16 cellular contexts compared by ENCODE assay signal in genomic region chr7:84022009-84022408, GRCh38.
DNase-seq lines count a peak whose midpoint lies in the region; ATAC-seq, FAIRE-seq and TF ChIP-seq lines count a peak whose summit lies in the region.
"Had no signal": no experiment of that assay in that cellular context is flagged by ENCODE, and none has a peak within 500 bp of the region (broad histone marks: within the 10 kb centered on the region; RNA-seq: fewer than 3 reads in every experiment).

No MANE protein-coding gene starts in this region.

- no TSS peak for BruUV-seq in HepG2 (replicated peaks; lab: Mats Ljungman, UMichigan)
- BruUV-seq in PC-9 (replicated peaks; lab: Mats Ljungman, UMichigan), result no TSS peak

- H3K9me2 ChIP-seq in PC-9 (ENCODE audit: insufficient read depth), result no peaks in the 10 kb centered on the region

- H3K79me2 ChIP-seq in HepG2 (ENCODE audit: insufficient read depth, low read length), result no peaks in the 10 kb centered on the region
- H3K79me2 ChIP-seq in PC-9 (ENCODE audit: low read depth), result no peaks in the 10 kb centered on the region

- H3K9me3 Mint-ChIP-seq in mesothelial cell of epicardium, result peaks cover 4% of the 10 kb centered on the region
- no peaks in the 10 kb centered on the region for H3K9me3 Mint-ChIP-seq in glutamatergic neuron (ENCODE audit: unreplicated experiment)

- peaks cover 33% of the 10 kb centered on the region for H3F3A ChIP-seq in PC-9 (ENCODE audit: insufficient read depth, low read depth)

- no peak for DNase-seq in HepG2 (ENCODE audit: low spot score)
- DNase-seq in right lobe of liver, result no peak
- DNase-seq in PC-9, result no peak
- no peak for DNase-seq in mesothelial cell of epicardium (ENCODE audit: low spot score in 2 of 2, unreplicated experiment in 2 of 2)
- no peak for DNase-seq in KG1 (lab: John Stamatoyannopoulos, UW)
- no peak for DNase-seq in HuH-7 (ENCODE audit: low spot score)
- DNase-seq in glutamatergic neuron, result no peak
- DNase-seq: CD4-positive, alpha-beta memory T cell; DND-41; GDM1 had no signal

- H3K4me3 ChIP-seq in HepG2 (replicated peaks in 1 of 3; ENCODE audit: insufficient read depth in 1 of 3, low read depth in 2 of 3, low read length in 3 of 3) (no peak overlapping the region), right lobe of liver (no peak overlapping the region), PC-9 (0 out of 2 replicates have a peak overlapping the region, but pooled peaks have one; percentile 10)

- no peak for FAIRE-seq in HepG2 (lab: Jason Lieb, UNC)
- FAIRE-seq: A204.1, GM12892 had no signal

- H3K9ac ChIP-seq in HepG2 (ENCODE audit: insufficient read depth, low read depth, low read length), result no peak overlapping the region

- H3K9me3 ChIP-seq in HepG2 (ENCODE audit: low read length), result no peaks in the 10 kb centered on the region
- H3K9me3 ChIP-seq in right lobe of liver, result no peaks in the 10 kb centered on the region
- H3K9me3 ChIP-seq in PC-9 (ENCODE audit: insufficient read depth, low read depth), result no peaks in the 10 kb centered on the region
- H3K9me3 ChIP-seq: BE2C had no signal

- no peak for TF ChIP-seq CTCF in HepG2 (CRISPR knock-in tag; IDR thresholded peaks at IDR 0.05)
- no peak for TF ChIP-seq CTCF in right lobe of liver (IDR thresholded peaks at IDR 0.05)
- no peak for TF ChIP-seq CTCF in PC-9 (conservative IDR thresholded peaks at IDR 0.05)
- no peak for TF ChIP-seq CTCF in mesothelial cell of epicardium (IDR thresholded peaks at IDR 0.05; ENCODE audit: unreplicated experiment)
- TF ChIP-seq CTCF in glutamatergic neuron (IDR thresholded peaks at IDR 0.05; ENCODE audit: partially characterized antibody, unreplicated experiment), result no peak

- H3K4me1 Mint-ChIP-seq in mesothelial cell of epicardium (peaks cover 27% of the 10 kb centered on the region), glutamatergic neuron (ENCODE audit: low read depth, unreplicated experiment) (peaks cover 13% of the 10 kb centered on the region)
- H3K4me1 Mint-ChIP-seq: IgD-negative memory B cell had no signal

- H3K4me3 Mint-ChIP-seq in mesothelial cell of epicardium (no peak overlapping the region), glutamatergic neuron (ENCODE audit: unreplicated experiment) (no peak overlapping the region)
- H3K4me3 Mint-ChIP-seq: CD4-positive, alpha-beta memory T cell; IgD-negative memory B cell had no signal

- ATAC-seq in HepG2 (no peak), right lobe of liver (no peak)

- TF ChIP-seq POLR2A in HepG2 (IDR thresholded peaks at IDR 0.05; ENCODE audit: insufficient read depth in 1 of 2, low read depth in 2 of 2, low read length in 2 of 2) (no peak), right lobe of liver (IDR thresholded peaks at IDR 0.05) (no peak)

- 95% methylated on average over 2 of the region's 2 CpGs for WGBS in HepG2 (ENCODE audit: low lambda C conversion rate)
- WGBS in right lobe of liver (ENCODE audit: insufficient coverage, low coverage, low lambda C conversion rate, missing lambda C conversion rate), result 65% methylated on average over 2 of the region's 2 CpGs

- TF ChIP-seq RAD21 in HepG2 (CRISPR knock-in tag; IDR thresholded peaks at IDR 0.05), result no peak

- peaks cover 25% of the 10 kb centered on the region for H3K4me1 ChIP-seq in HepG2 (ENCODE audit: insufficient read depth, low read length)
- H3K4me1 ChIP-seq in right lobe of liver, result no peaks in the 10 kb centered on the region
- H3K4me1 ChIP-seq in PC-9 (replicated peaks; ENCODE audit: insufficient read depth), result peaks cover 42% of the 10 kb centered on the region

- H4K20me1 ChIP-seq in HepG2 (ENCODE audit: insufficient read depth, low read length), result no peaks in the 10 kb centered on the region
- H4K20me1 ChIP-seq in PC-9 (ENCODE audit: insufficient read depth), result no peaks in the 10 kb centered on the region

- intact Hi-C loops in HepG2 (cut with micrococcal nuclease; ENCODE audit: unreplicated experiment) (no loop called here), right lobe of liver (cut with DNase I) (no loop called here), PC-9 (cut with micrococcal nuclease; ENCODE audit: unreplicated experiment) (no loop called here)

- H3K27me3 Mint-ChIP-seq in mesothelial cell of epicardium (ENCODE audit: low read depth) (no peaks in the 10 kb centered on the region), glutamatergic neuron (ENCODE audit: unreplicated experiment) (no peaks in the 10 kb centered on the region)
- H3K27me3 Mint-ChIP-seq: CD4-positive, alpha-beta memory T cell; IgD-negative memory B cell had no signal

- CTCF ChIA-PET in HepG2 (lab: Yijun Ruan, JAX; ENCODE audit: low intra/inter-chr PET ratio, low total read pairs) (no interaction called here), PC-9 (lab: Charles Lee) (no interaction called here)

- in situ Hi-C loops in HepG2 (cut with HindIII; ENCODE audit: extremely low pct_ligation_motif_present, low pct_unique_long_range_greater_than_20kb), result no loop called here

- H3K4me2 ChIP-seq in HepG2 (ENCODE audit: low read depth, low read length), result no peak overlapping the region
- H3K4me2 ChIP-seq in PC-9, result peak overlapping the region; percentile 43

- H3K36me3 ChIP-seq in HepG2 (replicated peaks in 1 of 2; ENCODE audit: control insufficient read depth in 1 of 2, insufficient read depth in 2 of 2, low read length in 2 of 2) (no peaks in the 10 kb centered on the region), right lobe of liver (no peaks in the 10 kb centered on the region), PC-9 (ENCODE audit: low read depth) (no peaks in the 10 kb centered on the region)
- H3K36me3 ChIP-seq: BE2C had no signal

- H2AFZ ChIP-seq in HepG2 (ENCODE audit: low read length), result no peak overlapping the region
- H2AFZ ChIP-seq in PC-9, result no peak overlapping the region

- POLR2A ChIA-PET in HepG2 (lab: Yijun Ruan, JAX) (no interaction called here), PC-9 (lab: Charles Lee; ENCODE audit: unreplicated experiment) (no interaction called here)

- H3K27ac ChIP-seq in HepG2 (ENCODE audit: extremely low read length, insufficient read depth, low read length) (no peak overlapping the region), right lobe of liver (no peak overlapping the region), PC-9 (peak overlapping the region; percentile 71)
- H3K27ac ChIP-seq: C4-2B, HL-60 had no signal

- TF ChIP-seq EP300 in HepG2 (IDR thresholded peaks at IDR 0.05; ENCODE audit: low read depth in 2 of 2, low read length in 2 of 2), result no peak
- TF ChIP-seq EP300 in HepG2 (CRISPR knock-in tag; IDR thresholded peaks at IDR 0.05; ENCODE audit: borderline replicate concordance), result no peak

- no peaks in the 10 kb centered on the region for H3K27me3 ChIP-seq in HepG2 (ENCODE audit: control insufficient read depth in 1 of 2, insufficient read depth in 2 of 2, low read length in 2 of 2)
- no peaks in the 10 kb centered on the region for H3K27me3 ChIP-seq in right lobe of liver
- H3K27me3 ChIP-seq in PC-9 (ENCODE audit: insufficient read depth, low read depth), result no peaks in the 10 kb centered on the region
- H3K27me3 ChIP-seq: BE2C had no signal

- H3K36me3 Mint-ChIP-seq in mesothelial cell of epicardium, result peaks cover 4% of the 10 kb centered on the region
- H3K36me3 Mint-ChIP-seq in glutamatergic neuron (ENCODE audit: unreplicated experiment), result no peaks in the 10 kb centered on the region
- H3K36me3 Mint-ChIP-seq: CD4-positive, alpha-beta memory T cell; IgD-negative memory B cell had no signal

- H3K27ac Mint-ChIP-seq in mesothelial cell of epicardium (peak overlapping the region; percentile 68), glutamatergic neuron (ENCODE audit: unreplicated experiment) (no peak overlapping the region)
- H3K27ac Mint-ChIP-seq: IgD-negative memory B cell had no signal

TF ChIP-seq in HepG2, 621 proteins besides CTCF, POLR2A, EP300 and RAD21 (continues in another document):
- TF ChIP-seq, protein P1, sequence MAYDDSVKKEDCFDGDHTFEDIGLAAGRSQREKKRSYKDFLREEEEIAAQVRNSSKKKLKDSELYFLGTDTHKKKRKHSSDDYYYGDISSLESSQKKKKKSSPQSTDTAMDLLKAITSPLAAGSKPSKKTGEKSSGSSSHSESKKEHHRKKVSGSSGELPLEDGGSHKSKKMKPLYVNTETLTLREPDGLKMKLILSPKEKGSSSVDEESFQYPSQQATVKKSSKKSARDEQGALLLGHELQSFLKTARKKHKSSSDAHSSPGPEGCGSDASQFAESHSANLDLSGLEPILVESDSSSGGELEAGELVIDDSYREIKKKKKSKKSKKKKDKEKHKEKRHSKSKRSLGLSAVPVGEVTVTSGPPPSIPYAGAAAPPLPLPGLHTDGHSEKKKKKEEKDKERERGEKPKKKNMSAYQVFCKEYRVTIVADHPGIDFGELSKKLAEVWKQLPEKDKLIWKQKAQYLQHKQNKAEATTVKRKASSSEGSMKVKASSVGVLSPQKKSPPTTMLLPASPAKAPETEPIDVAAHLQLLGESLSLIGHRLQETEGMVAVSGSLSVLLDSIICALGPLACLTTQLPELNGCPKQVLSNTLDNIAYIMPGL (CRISPR knock-in tag; IDR thresholded peaks at IDR 0.05; ENCODE audit: borderline replicate concordance in 1 of 2, low read depth in 1 of 2), result no peak
- TF ChIP-seq MAFF (IDR thresholded peaks at IDR 0.05; ENCODE audit: low read depth, low read length) (peak; percentile 50), SUZ12 (IDR thresholded peaks at IDR 0.05; ENCODE audit: low read depth, low read length) (no peak), HOXA3 (CRISPR knock-in tag; IDR thresholded peaks at IDR 0.05) (no peak)
